1 cellular context compared by ENCODE assay signal in genomic region chr10:62008196-62008595, GRCh38.
TF ChIP-seq lines count a peak whose summit lies in the region.

No MANE protein-coding gene starts in this region.

TF ChIP-seq in HepG2, 621 proteins besides CTCF, POLR2A, EP300 and RAD21 (continued from another document):
- TF ChIP-seq, protein P1, sequence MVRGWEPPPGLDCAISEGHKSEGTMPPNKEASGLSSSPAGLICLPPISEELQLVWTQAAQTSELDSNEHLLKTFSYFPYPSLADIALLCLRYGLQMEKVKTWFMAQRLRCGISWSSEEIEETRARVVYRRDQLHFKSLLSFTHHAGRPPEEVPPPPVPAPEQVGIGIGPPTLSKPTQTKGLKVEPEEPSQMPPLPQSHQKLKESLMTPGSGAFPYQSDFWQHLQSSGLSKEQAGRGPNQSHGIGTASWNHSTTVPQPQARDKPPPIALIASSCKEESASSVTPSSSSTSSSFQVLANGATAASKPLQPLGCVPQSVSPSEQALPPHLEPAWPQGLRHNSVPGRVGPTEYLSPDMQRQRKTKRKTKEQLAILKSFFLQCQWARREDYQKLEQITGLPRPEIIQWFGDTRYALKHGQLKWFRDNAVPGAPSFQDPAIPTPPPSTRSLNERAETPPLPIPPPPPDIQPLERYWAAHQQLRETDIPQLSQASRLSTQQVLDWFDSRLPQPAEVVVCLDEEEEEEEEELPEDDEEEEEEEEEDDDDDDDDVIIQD (CRISPR knock-in tag; IDR thresholded peaks at IDR 0.05; ENCODE audit: low read depth): peak; percentile 34; the same call in 1 of the 2 replicates
- TF ChIP-seq ARID5B (CRISPR knock-in tag; IDR thresholded peaks at IDR 0.05): 0 out of 2 replicates have a peak, but pooled peaks have one; percentile 32
- peak; percentile 9 for TF ChIP-seq TEAD3 (CRISPR knock-in tag; optimal IDR thresholded peaks at IDR 0.05; ENCODE audit: borderline replicate concordance)
- peak; percentile 76 for TF ChIP-seq HNF4A (CRISPR knock-in tag; IDR thresholded peaks at IDR 0.05)
- peak; percentile 59; the same call in 1 of the 2 replicates for TF ChIP-seq PAXIP1 (CRISPR knock-in tag; conservative IDR thresholded peaks at IDR 0.05)
- peak; percentile 25; the same call in 1 of the 2 replicates for TF ChIP-seq HOXA3 (CRISPR knock-in tag; IDR thresholded peaks at IDR 0.05)
- TF ChIP-seq ZNF567 (CRISPR knock-in tag; IDR thresholded peaks at IDR 0.05; ENCODE audit: borderline replicate concordance): no peak
- peak; percentile 64 for TF ChIP-seq ZNF501 (CRISPR knock-in tag; IDR thresholded peaks at IDR 0.05)
- TF ChIP-seq SALL1 (CRISPR knock-in tag; IDR thresholded peaks at IDR 0.05): peak; percentile 54
- TF ChIP-seq, protein P2, sequence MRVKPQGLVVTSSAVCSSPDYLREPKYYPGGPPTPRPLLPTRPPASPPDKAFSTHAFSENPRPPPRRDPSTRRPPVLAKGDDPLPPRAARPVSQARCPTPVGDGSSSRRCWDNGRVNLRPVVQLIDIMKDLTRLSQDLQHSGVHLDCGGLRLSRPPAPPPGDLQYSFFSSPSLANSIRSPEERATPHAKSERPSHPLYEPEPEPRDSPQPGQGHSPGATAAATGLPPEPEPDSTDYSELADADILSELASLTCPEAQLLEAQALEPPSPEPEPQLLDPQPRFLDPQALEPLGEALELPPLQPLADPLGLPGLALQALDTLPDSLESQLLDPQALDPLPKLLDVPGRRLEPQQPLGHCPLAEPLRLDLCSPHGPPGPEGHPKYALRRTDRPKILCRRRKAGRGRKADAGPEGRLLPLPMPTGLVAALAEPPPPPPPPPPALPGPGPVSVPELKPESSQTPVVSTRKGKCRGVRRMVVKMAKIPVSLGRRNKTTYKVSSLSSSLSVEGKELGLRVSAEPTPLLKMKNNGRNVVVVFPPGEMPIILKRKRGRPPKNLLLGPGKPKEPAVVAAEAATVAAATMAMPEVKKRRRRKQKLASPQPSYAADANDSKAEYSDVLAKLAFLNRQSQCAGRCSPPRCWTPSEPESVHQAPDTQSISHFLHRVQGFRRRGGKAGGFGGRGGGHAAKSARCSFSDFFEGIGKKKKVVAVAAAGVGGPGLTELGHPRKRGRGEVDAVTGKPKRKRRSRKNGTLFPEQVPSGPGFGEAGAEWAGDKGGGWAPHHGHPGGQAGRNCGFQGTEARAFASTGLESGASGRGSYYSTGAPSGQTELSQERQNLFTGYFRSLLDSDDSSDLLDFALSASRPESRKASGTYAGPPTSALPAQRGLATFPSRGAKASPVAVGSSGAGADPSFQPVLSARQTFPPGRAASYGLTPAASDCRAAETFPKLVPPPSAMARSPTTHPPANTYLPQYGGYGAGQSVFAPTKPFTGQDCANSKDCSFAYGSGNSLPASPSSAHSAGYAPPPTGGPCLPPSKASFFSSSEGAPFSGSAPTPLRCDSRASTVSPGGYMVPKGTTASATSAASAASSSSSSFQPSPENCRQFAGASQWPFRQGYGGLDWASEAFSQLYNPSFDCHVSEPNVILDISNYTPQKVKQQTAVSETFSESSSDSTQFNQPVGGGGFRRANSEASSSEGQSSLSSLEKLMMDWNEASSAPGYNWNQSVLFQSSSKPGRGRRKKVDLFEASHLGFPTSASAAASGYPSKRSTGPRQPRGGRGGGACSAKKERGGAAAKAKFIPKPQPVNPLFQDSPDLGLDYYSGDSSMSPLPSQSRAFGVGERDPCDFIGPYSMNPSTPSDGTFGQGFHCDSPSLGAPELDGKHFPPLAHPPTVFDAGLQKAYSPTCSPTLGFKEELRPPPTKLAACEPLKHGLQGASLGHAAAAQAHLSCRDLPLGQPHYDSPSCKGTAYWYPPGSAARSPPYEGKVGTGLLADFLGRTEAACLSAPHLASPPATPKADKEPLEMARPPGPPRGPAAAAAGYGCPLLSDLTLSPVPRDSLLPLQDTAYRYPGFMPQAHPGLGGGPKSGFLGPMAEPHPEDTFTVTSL (CRISPR knock-in tag; IDR thresholded peaks at IDR 0.05; ENCODE audit: borderline replicate concordance): peak; percentile 31; the same call in 1 of the 2 replicates
- TF ChIP-seq ZNF367 (CRISPR knock-in tag; IDR thresholded peaks at IDR 0.05; ENCODE audit: borderline replicate concordance): no peak
- no peak for TF ChIP-seq GATA4 (IDR thresholded peaks at IDR 0.05; ENCODE audit: borderline replicate concordance, low read depth)
- TF ChIP-seq NR1H2 (CRISPR knock-in tag; IDR thresholded peaks at IDR 0.05; ENCODE audit: borderline replicate concordance, low read depth): no peak
- TF ChIP-seq TARDBP (CRISPR knock-in tag; IDR thresholded peaks at IDR 0.05): 0 out of 2 replicates have a peak, but pooled peaks have one; percentile 12
TF ChIP-seq in HepG2: peak in this region for 18.
